ENCODE assay signal across 8 cellular contexts in genomic region chr12:121132601-121133481, GRCh38. TPM values are rescaled to one million over a fixed set of nuclear protein-coding genes. Genes with fewer than 3 reads are reported as not detected.
DNase-seq lines count a peak whose midpoint lies in the region; ATAC-seq, FAIRE-seq and TF ChIP-seq lines count a peak whose summit lies in the region.

Gene P2RX7 (plus strand): TSS chr12:121132876. CDS start chr12:121132971, 95 bp downstream.

- no peaks in the 10 kb centered on the region for H3K27me3 ChIP-seq in CD4-positive, alpha-beta memory T cell (ENCODE audit: insufficient read depth, low read length)
- H3K27me3 ChIP-seq in H1 (replicated peaks in 1 of 4; ENCODE audit: control insufficient read depth in 3 of 4, extremely low read depth in 1 of 4, insufficient read depth in 3 of 4, low read length in 3 of 4): no peaks in the 10 kb centered on the region; a peak in 1 of 7 replicates
- no peaks in the 10 kb centered on the region for H3K27me3 ChIP-seq in lung (ENCODE audit: control insufficient read depth, insufficient read depth)

- no peaks in the 10 kb centered on the region for H3K9me3 Mint-ChIP-seq in CD4-positive, alpha-beta memory T cell
- peaks cover 2% of the 10 kb centered on the region for H3K9me3 Mint-ChIP-seq in activated CD4-positive, alpha-beta memory T cell treated with anti-CD3 and anti-CD28 coated beads for 36 hours

- FAIRE-seq in H1 (lab: Jason Lieb, UNC): no peak

- H3K27me3 Mint-ChIP-seq in CD4-positive, alpha-beta memory T cell: no peaks in the 10 kb centered on the region
- H3K27me3 Mint-ChIP-seq in activated CD4-positive, alpha-beta memory T cell treated with anti-CD3 and anti-CD28 coated beads for 36 hours: no peaks in the 10 kb centered on the region

- WGBS in H1 (ENCODE audit: extremely low coverage in 1 of 2, insufficient coverage in 1 of 2, insufficient read length in 1 of 2, insufficient replicate concordance in 2 of 2, low coverage in 1 of 2, low lambda C conversion rate in 2 of 2, missing lambda C conversion rate in 1 of 2), 2 experiments: 14% methylated on average over 25 of the region's 25 CpGs; no CpG with 5 or more reads in 1 of the 2 experiments
- WGBS in lung, 2 donors: 2 to 3% methylated on average over 25 of the region's 25 CpGs

- peaks cover 3 to 4% of the 10 kb centered on the region in 2 donors for H3K36me3 Mint-ChIP-seq in CD4-positive, alpha-beta memory T cell
- H3K36me3 Mint-ChIP-seq in activated CD4-positive, alpha-beta memory T cell treated with anti-CD3 and anti-CD28 coated beads for 36 hours: peaks cover 4% of the 10 kb centered on the region

- peak within 1 kb of the TSS; percentile 54 for H3K27ac ChIP-seq in CD4-positive, alpha-beta memory T cell (ENCODE audit: low read depth, low read length)
- no peak within 1 kb of the TSS for H3K27ac ChIP-seq in H1 (ENCODE audit: low read depth, low read length)
- H3K27ac ChIP-seq in lung (ENCODE audit: low read depth in 1 of 2, low read length in 1 of 2): peak within 1 kb of the TSS; percentile 30 to 91

- H3K4me1 Mint-ChIP-seq in CD4-positive, alpha-beta memory T cell: peaks cover 47 to 69% (median 61%) of the 10 kb centered on the region in 4 donors
- H3K4me1 Mint-ChIP-seq in activated CD4-positive, alpha-beta memory T cell treated with anti-CD3 and anti-CD28 coated beads for 36 hours (ENCODE audit: low read depth): peaks cover 60% of the 10 kb centered on the region

- intact Hi-C loops in CD4-positive, alpha-beta memory T cell (cut with micrococcal nuclease): no loop called here
- intact Hi-C loops in activated CD4-positive, alpha-beta memory T cell treated with anti-CD3 and anti-CD28 coated beads for 36 hours (cut with micrococcal nuclease): no loop called here

- H2BK120ac ChIP-seq in H1 (replicated peaks; ENCODE audit: low read depth, low read length): no peak within 1 kb of the TSS

- peak within 1 kb of the TSS; percentile 67 to 90 for H3K4me2 ChIP-seq in H1 (ENCODE audit: insufficient read depth in 1 of 2, low read depth in 2 of 2, low read length in 2 of 2)

- peak within 1 kb of the TSS; percentile 68 for H2AFZ ChIP-seq in H1 (ENCODE audit: low read length)

- no peak within 1 kb of the TSS for H2BK15ac ChIP-seq in H1 (ENCODE audit: low read length)

- TF ChIP-seq POLR2A in H1 (IDR thresholded peaks at IDR 0.05; ENCODE audit: control extremely low read depth in 1 of 2, low read depth in 2 of 2, low read length in 2 of 2): no peak

- TF ChIP-seq EP300 in H1 (IDR thresholded peaks at IDR 0.05; ENCODE audit: borderline replicate concordance in 1 of 2, low read depth in 2 of 2, low read length in 2 of 2): no peak

- H3K4me3 ChIP-seq in CD4-positive, alpha-beta memory T cell (ENCODE audit: low read length in 2 of 2): peak within 1 kb of the TSS; percentile 55 to 73
- H3K4me3 ChIP-seq in H1 (ENCODE audit: extremely low read depth in 1 of 4, insufficient read depth in 2 of 4, low read depth in 3 of 4, low read length in 4 of 4) (peak within 1 kb of the TSS; percentile 31 to 58 (median 38); a peak in 7 of 8 replicates), lung (peak within 1 kb of the TSS; percentile 39)

- peak; percentile 29 to 58 (median 41) for DNase-seq in CD4-positive, alpha-beta memory T cell
- DNase-seq in GOT3 (lab: John Stamatoyannopoulos, UW): peak; percentile 34
- peak; percentile 54 for DNase-seq in NCI-H2227 treated with DMSO at 0.1 percent for 48 hours (lab: John Stamatoyannopoulos, UW)
- peak; percentile 74 for DNase-seq in activated CD4-positive, alpha-beta memory T cell treated with anti-CD3 and anti-CD28 coated beads for 36 hours
- DNase-seq in H1 (ENCODE audit: low read depth in 1 of 2, low spot score in 2 of 2): peak; percentile 39 to 67
- peak; percentile 67 for DNase-seq in lung (ENCODE audit: low spot score)
- DNase-seq in stimulated activated CD8-positive, alpha-beta memory T cell treated with anti-CD3 and anti-CD28 coated beads, Interleukin-4, amount 100 ng/mL, for 48 hours: peak; percentile 63

- H3K14ac ChIP-seq in H1 (ENCODE audit: insufficient read length): no peak within 1 kb of the TSS

- H3K9me3 ChIP-seq in CD4-positive, alpha-beta memory T cell (ENCODE audit: control insufficient read depth in 1 of 2, low read length in 2 of 2): no peaks in the 10 kb centered on the region
- no peaks in the 10 kb centered on the region for H3K9me3 ChIP-seq in H1 (ENCODE audit: insufficient read depth in 2 of 2, low read depth in 1 of 2, low read length in 1 of 2)
- no peaks in the 10 kb centered on the region for H3K9me3 ChIP-seq in lung (ENCODE audit: control insufficient read depth in 2 of 2, insufficient read depth in 1 of 2, low read length in 1 of 2)

- no peak within 1 kb of the TSS for H3K23ac ChIP-seq in H1 (ENCODE audit: insufficient read length)

- peak; percentile 6 to 13; a peak in 1 of 4 replicates for TF ChIP-seq RAD21 in H1 (IDR thresholded peaks at IDR 0.05 in 1 of 2, conservative IDR thresholded peaks at IDR 0.05 in 1 of 2; ENCODE audit: low read depth in 2 of 2, low read length in 2 of 2)

- CTCF ChIA-PET in CD4-positive, alpha-beta memory T cell (lab: Charles Lee; ENCODE audit: partially characterized antibody): interaction anchor here (0.9 to 1.3 kb wide), 4 partner anchors 13 to 106 kb away, joined by 3 to 4 read pairs (median 4); no protein-coding TSS in a partner anchor
- CTCF ChIA-PET in activated CD4-positive, alpha-beta memory T cell treated with anti-CD3 and anti-CD28 coated beads for 36 hours (lab: Charles Lee): interaction anchor here (0.9 to 1.3 kb wide), 5 partner anchors 10 to 84 kb away, joined by 3 to 6 read pairs (median 4); no protein-coding TSS in a partner anchor
- CTCF ChIA-PET in H1 (lab: Charles Lee; ENCODE audit: partially characterized antibody): interaction anchor here (1.2 to 1.3 kb wide), 2 partner anchors 10 to 22 kb away, joined by 3 read pairs; no protein-coding TSS in a partner anchor

- H3K79me1 ChIP-seq in H1 (ENCODE audit: low read depth, low read length): no peaks in the 10 kb centered on the region

- H3K9ac ChIP-seq in H1 (replicated peaks in 1 of 4; ENCODE audit: extremely low read depth in 1 of 4, low read depth in 3 of 4, low read length in 3 of 4): no peak within 1 kb of the TSS

- H3K4me1 ChIP-seq in CD4-positive, alpha-beta memory T cell (ENCODE audit: insufficient read depth, low read length): peaks cover 68% of the 10 kb centered on the region
- H3K4me1 ChIP-seq in H1 (replicated peaks in 1 of 4; ENCODE audit: control insufficient read depth in 3 of 4, insufficient read depth in 4 of 4, low read length in 3 of 4) (peaks cover 0 to 9% (median 3%) of the 10 kb centered on the region in 4 experiments; a peak in 4 of 7 replicates), lung (ENCODE audit: control insufficient read depth in 2 of 2, insufficient read depth in 2 of 2, low read length in 2 of 2) (peaks cover 0 to 17% of the 10 kb centered on the region in 2 donors)

- POLR2A ChIA-PET in CD4-positive, alpha-beta memory T cell (lab: Charles Lee; ENCODE audit: partially characterized antibody): interaction anchor here (0.7 to 1.3 kb wide), 4 partner anchors 13 to 107 kb away, joined by 3 to 5 read pairs (median 4); no protein-coding TSS in a partner anchor
- POLR2A ChIA-PET in activated CD4-positive, alpha-beta memory T cell treated with anti-CD3 and anti-CD28 coated beads for 36 hours (lab: Charles Lee): interaction anchor here (0.6 to 2.4 kb wide), 4 partner anchors 11 to 313 kb away, joined by 3 to 10 read pairs (median 4); no protein-coding TSS in a partner anchor
- POLR2A ChIA-PET in H1 (lab: Charles Lee; ENCODE audit: partially characterized antibody): no interaction called here

- H3K27ac Mint-ChIP-seq in CD4-positive, alpha-beta memory T cell: peak within 1 kb of the TSS; percentile 69 to 90 (median 82)
- peak within 1 kb of the TSS; percentile 77 for H3K27ac Mint-ChIP-seq in activated CD4-positive, alpha-beta memory T cell treated with anti-CD3 and anti-CD28 coated beads for 36 hours

- no peak within 1 kb of the TSS for H3K4ac ChIP-seq in H1 (replicated peaks; ENCODE audit: insufficient read length, low read depth, low read length)

- no peak within 1 kb of the TSS for H3K18ac ChIP-seq in H1 (ENCODE audit: extremely low read depth, low read length)

- H4K20me1 ChIP-seq in H1 (replicated peaks in 1 of 2; ENCODE audit: control insufficient read depth in 1 of 2, insufficient read depth in 2 of 2, low read length in 2 of 2): no peaks in the 10 kb centered on the region

- H3K23me2 ChIP-seq in H1 (ENCODE audit: low read depth, low read length): peaks cover 8% of the 10 kb centered on the region

- no peak within 1 kb of the TSS for H4K8ac ChIP-seq in H1 (ENCODE audit: extremely low read depth, insufficient read depth, low read length)

- no peak within 1 kb of the TSS for H2BK5ac ChIP-seq in H1 (ENCODE audit: low read depth, low read length)

- H3K79me2 ChIP-seq in H1 (ENCODE audit: control insufficient read depth in 1 of 2, insufficient read depth in 2 of 2, low read length in 2 of 2): no peaks in the 10 kb centered on the region

- TF ChIP-seq CTCF in H1 (IDR thresholded peaks at IDR 0.05; ENCODE audit: control extremely low read depth in 1 of 3, insufficient read depth in 1 of 3, low read depth in 1 of 3, low read length in 3 of 3) (peak in 1 of 3 experiments; percentile 20; a peak in 1 of 4 replicates), lung (IDR thresholded peaks at IDR 0.05; ENCODE audit: control extremely low read depth, extremely low read depth) (no peak)

- peak within 1 kb of the TSS; percentile 87 to 96 (median 90) for H3K4me3 Mint-ChIP-seq in CD4-positive, alpha-beta memory T cell
- peak within 1 kb of the TSS; percentile 89 for H3K4me3 Mint-ChIP-seq in activated CD4-positive, alpha-beta memory T cell treated with anti-CD3 and anti-CD28 coated beads for 36 hours

- H4K91ac ChIP-seq in H1 (replicated peaks; ENCODE audit: insufficient read length, low read length): peak within 1 kb of the TSS; percentile 17

- H3K36me3 ChIP-seq in CD4-positive, alpha-beta memory T cell (ENCODE audit: insufficient read depth, low read length): no peaks in the 10 kb centered on the region
- no peaks in the 10 kb centered on the region for H3K36me3 ChIP-seq in H1 (ENCODE audit: control insufficient read depth in 2 of 4, insufficient read depth in 4 of 4, low read length in 3 of 4)
- no peaks in the 10 kb centered on the region for H3K36me3 ChIP-seq in lung (ENCODE audit: control insufficient read depth in 2 of 2, insufficient read depth in 2 of 2, low read length in 2 of 2)

- ATAC-seq in lung (ENCODE audit: insufficient read depth, low FRiP score) (peak; percentile 53), GM18867 (IDR thresholded peaks at IDR 0.05; ENCODE audit: unreplicated experiment) (no peak)

- no peak within 1 kb of the TSS for H4K5ac ChIP-seq in H1 (ENCODE audit: insufficient read length, low read depth, low read length)

- peak within 1 kb of the TSS; percentile 71; the same call in 1 of the 2 replicates for H2BK12ac ChIP-seq in H1 (ENCODE audit: low read depth, low read length)

- peak within 1 kb of the TSS; percentile 20 for H3K56ac ChIP-seq in H1 (replicated peaks; ENCODE audit: insufficient read length, low read depth, low read length)

- H2AK5ac ChIP-seq in H1 (ENCODE audit: low read depth, low read length): no peak within 1 kb of the TSS

- no peak within 1 kb of the TSS for H2BK20ac ChIP-seq in H1 (ENCODE audit: low read length)

RNA-seq across cellular contexts. Expression of gene P2RX7, which starts in this region (rescaled TPM):
- total RNA-seq in CD4-positive, alpha-beta memory T cell: 1 to 10 TPM; 7.0 to 7.3 TPM
- 1 to 10 TPM; 3.8 to 8.6 TPM for polyA plus RNA-seq in CD4-positive, alpha-beta memory T cell
- 10 to 100 TPM; 11.3 to 12.2 TPM for total RNA-seq in activated CD4-positive, alpha-beta memory T cell treated with anti-CD3 and anti-CD28 coated beads for 36 hours
- 0.42 and 0.56 TPM in 2 replicates for total RNA-seq in H1 (2021; fragmentation: NEBNext Ultra II Directional; extraction: Animal tissue kit (Norgen Biotek cat#: 25700))
- polyA plus RNA-seq in H1 (2011; rRNA removed) (0.16 and 0.38 TPM in 2 replicates), lung (10 to 100 TPM in 1 of 2 donors, 1 to 10 TPM in 1; 5.3 to 11.4 TPM)
- 0.23 TPM for polyA plus RNA-seq in H1 (2011; cell fraction: cytosol; rRNA removed)
- polyA plus RNA-seq in H1 (2011; cell fraction: nucleus; rRNA removed): 0.19 TPM
- polyA plus RNA-seq in H1 (2012, experiment 1 of 2): 0.19 to 0.64 TPM (median 0.37 TPM) in 4 replicates
- 0.17 TPM for polyA plus RNA-seq in H1 (2012, experiment 2 of 2)
- 0.36 TPM for polyA plus RNA-seq in H1 (2013, experiment 1 of 2)
- polyA plus RNA-seq in H1 (2013, experiment 2 of 2): 0.24 TPM
- polyA minus RNA-seq in H1 (2011; rRNA and poly(A)+ RNA removed): 0.39 and 0.41 TPM in 2 replicates
- not detected for polyA minus RNA-seq in H1 (2011; cell fraction: cytosol; rRNA and poly(A)+ RNA removed)
- 0.40 TPM for polyA minus RNA-seq in H1 (2011; cell fraction: nucleus; rRNA and poly(A)+ RNA removed)
- 10 to 100 TPM in 1 of 2 donors, 1 to 10 TPM in 1; 5.3 to 17.1 TPM for total RNA-seq in lung

Comparison
In these comparisons a context has a peak if more than half of its experiments do, and no peak if none do; other contexts are left out.
1. Peak in DNase-seq, H3K4me3 ChIP-seq and H3K4me2 ChIP-seq in H1; RNA of the gene not detected or under 1 TPM.